In genomic region chr1:167631987-167632680, GRCh38 we compare ENCODE assay signal across 1 cellular context.
TF ChIP-seq lines count a peak whose summit lies in the region.

No MANE protein-coding gene starts in this region.

TF ChIP-seq in GM23338, 12 proteins besides CTCF, POLR2A, EP300 and RAD21 (continued from another document):
- TF ChIP-seq REST (IDR thresholded peaks at IDR 0.05; ENCODE audit: unreplicated experiment), result no peak
- TF ChIP-seq EZH2phosphoT487 (IDR thresholded peaks at IDR 0.05; ENCODE audit: unreplicated experiment), result no peak
- TF ChIP-seq CREB1 (CRISPR knock-in tag; IDR thresholded peaks at IDR 0.05; ENCODE audit: low read depth), result no peak
- no peak for TF ChIP-seq ZNF331 (CRISPR knock-in tag; IDR thresholded peaks at IDR 0.05; ENCODE audit: low read depth)
- no peak for TF ChIP-seq STAT1 (IDR thresholded peaks at IDR 0.05; ENCODE audit: unreplicated experiment)
- TF ChIP-seq ZNF114 (CRISPR knock-in tag; IDR thresholded peaks at IDR 0.05), result no peak
- TF ChIP-seq POLR2AphosphoS5 (IDR thresholded peaks at IDR 0.05; ENCODE audit: low read depth), result no peak
- no peak for TF ChIP-seq ZNF462 (CRISPR knock-in tag; IDR thresholded peaks at IDR 0.05)
